In the genomic region with DNA sequence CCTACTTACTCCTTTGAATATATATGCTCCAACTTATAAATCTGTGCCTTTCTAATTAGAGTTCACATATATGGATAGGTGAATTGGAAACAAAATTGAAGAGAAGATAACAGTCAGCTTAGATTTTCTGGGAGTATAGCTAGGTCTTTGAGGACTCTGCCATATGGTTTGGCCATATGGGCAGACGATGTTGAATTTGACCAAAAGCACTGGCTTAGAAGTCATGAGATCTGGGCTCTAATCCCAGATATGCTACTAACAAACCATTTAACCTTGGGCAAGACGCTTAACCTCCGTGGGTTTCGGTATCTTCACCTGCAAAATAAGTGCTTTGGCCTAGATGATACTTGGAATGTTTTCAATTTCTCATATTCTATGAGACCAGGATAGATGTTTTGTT, we compare ENCODE assay signal across 20 cellular contexts.
"Had no signal": no experiment of that assay in that cellular context is flagged by ENCODE, and none has a peak within 500 bp of the region (broad histone marks: within the 10 kb centered on the region; RNA-seq: fewer than 3 reads in every experiment).

No MANE protein-coding gene starts in this region.

- H3K36me3 Mint-ChIP-seq: memory B cell, mesothelial cell of epicardium, natural killer cell had no signal

- H3K4me2 ChIP-seq: hepatocyte had no signal

- H3K4me1 Mint-ChIP-seq: memory B cell, natural killer cell had no signal

- H3K27ac ChIP-seq: foreskin keratinocyte, hepatocyte, left ventricle myocardium inferior, lower lobe of right lung, right atrium auricular region, sigmoid colon, skin epidermis, stomach had no signal

- H3K27me3 Mint-ChIP-seq: memory B cell had no signal

- H3K4me3 Mint-ChIP-seq: endodermal cell, memory B cell, mesothelial cell of epicardium, natural killer cell, neural crest cell had no signal

- DNase-seq: effector CD4-positive, alpha-beta T cell; endodermal cell; erythroblast; foreskin keratinocyte; head of caudate nucleus; kidney; left cardiac atrium; left ventricle myocardium inferior; lower lobe of right lung; natural killer cell; sigmoid colon; stimulated activated naive CD4-positive, alpha-beta T cell; stomach; trophoblast cell had no signal

- H3K27ac Mint-ChIP-seq: endodermal cell, memory B cell, mesothelial cell of epicardium, natural killer cell had no signal

- H3K9me3 ChIP-seq: left ventricle myocardium inferior, lower lobe of right lung, right atrium auricular region, sigmoid colon, stomach had no signal

- H3K27me3 ChIP-seq: foreskin keratinocyte, hepatocyte, right atrium auricular region, sigmoid colon, stomach had no signal

- H3K9me3 Mint-ChIP-seq: endodermal cell, mesothelial cell of epicardium, neural crest cell had no signal

- H3K4me1 ChIP-seq: foreskin keratinocyte, left ventricle myocardium inferior, lower lobe of right lung, right atrium auricular region, stomach had no signal

- H3K79me2 ChIP-seq: hepatocyte had no signal

- H2AFZ ChIP-seq: hepatocyte had no signal
